Comparison of ENCODE assay signal across 1 cellular context in the genomic region with DNA sequence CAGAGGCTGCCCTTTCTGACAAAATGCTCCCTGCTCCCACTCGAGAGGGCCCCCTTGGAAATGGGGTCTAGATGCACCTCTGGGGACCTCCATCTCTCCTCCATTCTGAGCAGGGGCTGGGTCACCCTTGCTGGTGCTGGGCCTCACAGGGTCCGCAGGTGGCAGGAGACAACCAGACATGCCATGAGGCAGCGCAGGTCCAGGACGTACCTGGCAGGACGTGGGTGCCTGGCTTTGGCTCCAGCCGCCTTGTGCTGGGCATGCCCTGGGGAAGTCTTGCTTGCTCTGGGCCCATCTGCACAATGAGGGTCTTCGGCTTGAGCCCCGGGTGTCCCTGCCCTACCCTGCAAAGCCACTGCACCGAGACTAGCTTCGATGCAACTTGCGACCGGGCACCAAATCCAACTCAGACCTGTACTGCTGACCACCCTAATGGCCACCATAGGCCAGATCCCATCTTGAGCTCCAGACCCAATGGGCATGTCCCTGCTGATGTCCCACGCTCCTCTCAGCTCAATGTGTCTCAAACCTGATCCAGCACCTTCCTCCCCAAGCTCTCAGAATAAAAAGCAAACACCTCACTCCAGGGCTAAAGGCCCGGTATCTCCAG.
TF ChIP-seq lines count a peak whose summit lies in the region.

No MANE protein-coding gene starts in this region.

TF ChIP-seq in WTC11, 78 proteins besides CTCF, POLR2A, EP300 and RAD21 (continued from another document):
- no peak for TF ChIP-seq GRHL2 (CRISPR knock-in tag; IDR thresholded peaks at IDR 0.05; ENCODE audit: insufficient replicate concordance, severe bottlenecking)
- TF ChIP-seq CREB1 (CRISPR knock-in tag; IDR thresholded peaks at IDR 0.05) = no peak
- no peak for TF ChIP-seq CDX4 (CRISPR knock-in tag; IDR thresholded peaks at IDR 0.05; ENCODE audit: borderline replicate concordance)
- TF ChIP-seq E2F4 (CRISPR knock-in tag; IDR thresholded peaks at IDR 0.05; ENCODE audit: borderline replicate concordance, low read depth) = no peak
- TF ChIP-seq, protein P1, sequence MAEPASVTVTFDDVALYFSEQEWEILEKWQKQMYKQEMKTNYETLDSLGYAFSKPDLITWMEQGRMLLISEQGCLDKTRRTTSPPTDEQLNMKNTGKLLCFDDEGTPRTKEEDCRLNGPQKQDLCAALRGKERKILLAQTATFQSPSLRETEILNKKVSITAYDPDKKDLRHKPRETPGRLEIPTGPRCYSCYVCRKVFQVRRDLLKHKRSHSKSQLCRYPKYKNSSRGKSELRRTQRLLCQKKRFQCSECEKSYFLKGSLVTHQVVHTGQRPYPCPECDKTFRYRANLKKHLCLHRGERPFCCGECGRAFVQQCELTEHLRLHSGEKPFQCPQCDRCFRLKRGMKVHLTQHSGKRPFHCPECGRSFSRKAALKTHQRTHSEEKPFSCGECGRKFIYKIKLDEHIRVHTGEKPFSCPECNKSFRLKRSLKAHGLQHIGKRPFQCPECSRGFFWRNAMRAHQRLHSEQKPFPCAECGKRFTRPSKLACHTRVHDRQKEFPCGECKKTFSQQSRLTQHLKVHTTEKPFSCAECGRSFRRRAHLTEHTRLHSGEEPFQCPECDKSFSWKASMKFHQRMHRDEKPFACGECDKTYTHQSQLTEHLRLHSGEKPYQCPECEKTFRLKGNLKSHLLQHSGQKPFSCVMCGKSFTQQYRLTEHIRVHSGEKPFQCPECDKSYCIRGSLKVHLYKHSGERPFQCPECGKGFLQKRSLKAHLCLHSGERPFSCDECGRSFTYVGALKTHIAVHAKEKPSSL (CRISPR knock-in tag; conservative IDR thresholded peaks at IDR 0.05) = no peak
- TF ChIP-seq PRRX2 (CRISPR knock-in tag; IDR thresholded peaks at IDR 0.05) = no peak
